Comparison of ENCODE assay signal across 1 cellular context in the genomic region with DNA sequence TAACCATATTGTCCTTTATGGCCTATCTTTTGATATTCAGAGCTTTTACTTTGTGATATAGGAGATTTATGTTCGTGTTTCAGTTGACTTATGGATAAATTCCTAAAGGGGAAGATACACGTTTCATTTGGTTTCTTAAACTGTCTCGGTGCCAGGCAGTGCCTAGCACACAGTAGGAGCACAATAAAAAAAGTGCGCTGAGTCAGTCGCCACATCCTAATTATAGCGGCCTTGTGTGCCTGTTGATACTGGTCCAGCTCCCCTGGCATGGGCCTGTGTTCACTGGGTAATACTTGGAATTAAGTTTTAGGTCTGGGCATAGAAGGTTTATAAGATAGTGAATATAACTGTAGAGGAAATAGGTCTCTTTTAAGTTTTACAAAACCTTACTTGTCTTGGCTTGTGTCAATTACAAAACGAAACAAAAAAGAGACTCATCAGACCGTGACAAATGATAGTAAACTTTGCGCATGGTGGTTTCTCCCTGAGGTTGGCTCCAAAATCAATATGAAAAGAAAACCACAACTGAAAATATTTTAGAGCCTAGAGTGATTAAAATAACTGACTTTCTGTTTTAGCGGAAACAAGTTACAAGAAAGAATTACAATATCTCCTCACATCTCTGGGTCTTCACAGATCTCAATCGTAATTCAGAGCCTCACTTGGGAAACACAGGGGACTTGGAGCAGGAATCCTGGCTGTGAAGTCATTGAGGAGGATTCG.
TF ChIP-seq lines count a peak whose summit lies in the region.

No MANE protein-coding gene starts in this region.

TF ChIP-seq in HEK293, 187 proteins besides CTCF, POLR2A, EP300 and RAD21 (continued from another document):
- TF ChIP-seq, protein P1, sequence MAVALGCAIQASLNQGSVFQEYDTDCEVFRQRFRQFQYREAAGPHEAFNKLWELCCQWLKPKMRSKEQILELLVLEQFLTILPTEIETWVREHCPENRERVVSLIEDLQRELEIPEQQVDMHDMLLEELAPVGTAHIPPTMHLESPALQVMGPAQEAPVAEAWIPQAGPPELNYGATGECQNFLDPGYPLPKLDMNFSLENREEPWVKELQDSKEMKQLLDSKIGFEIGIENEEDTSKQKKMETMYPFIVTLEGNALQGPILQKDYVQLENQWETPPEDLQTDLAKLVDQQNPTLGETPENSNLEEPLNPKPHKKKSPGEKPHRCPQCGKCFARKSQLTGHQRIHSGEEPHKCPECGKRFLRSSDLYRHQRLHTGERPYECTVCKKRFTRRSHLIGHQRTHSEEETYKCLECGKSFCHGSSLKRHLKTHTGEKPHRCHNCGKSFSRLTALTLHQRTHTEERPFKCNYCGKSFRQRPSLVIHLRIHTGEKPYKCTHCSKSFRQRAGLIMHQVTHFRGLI (tag by site-specific recombination; IDR thresholded peaks at IDR 0.05) = no peak
